1 cellular context compared by ENCODE assay signal in genomic region chr20:62239278-62239879, GRCh38.
TF ChIP-seq lines count a peak whose summit lies in the region.

No MANE protein-coding gene starts in this region.

TF ChIP-seq in HEK293, 187 proteins besides CTCF, POLR2A, EP300 and RAD21 (continued from another document):
- TF ChIP-seq ZNF776 (tag by site-specific recombination; IDR thresholded peaks at IDR 0.05; ENCODE audit: borderline replicate concordance) = no peak
- TF ChIP-seq ZNF664 (tag by site-specific recombination; IDR thresholded peaks at IDR 0.05) = no peak
- no peak for TF ChIP-seq ZNF292 (tag by site-specific recombination; IDR thresholded peaks at IDR 0.05; ENCODE audit: borderline replicate concordance, low read depth)
- TF ChIP-seq ZNF202 (tag by site-specific recombination; IDR thresholded peaks at IDR 0.05; ENCODE audit: borderline replicate concordance) = no peak
